In the genomic region with DNA sequence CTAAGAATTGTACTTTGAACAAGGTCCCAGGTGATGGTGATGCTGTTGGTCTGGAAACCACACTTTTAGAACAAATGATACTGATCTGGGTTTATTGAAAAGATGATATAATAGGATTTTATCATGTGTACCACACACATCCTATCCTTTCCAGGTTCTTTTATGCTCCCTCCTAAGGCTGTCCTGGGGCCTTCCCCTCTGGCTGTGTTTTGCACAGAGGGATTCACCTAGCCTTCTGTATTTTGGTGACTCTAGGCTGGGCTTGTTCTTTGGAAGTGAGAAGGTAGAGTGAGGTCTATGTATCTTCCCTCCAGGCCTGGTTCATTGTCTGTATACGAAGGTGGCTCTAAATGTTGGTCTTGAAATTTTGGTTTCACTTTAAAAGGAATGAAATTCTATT, we compare ENCODE assay signal across 13 cellular contexts. TPM values are rescaled to one million over a fixed set of nuclear protein-coding genes. Genes with fewer than 3 reads are reported as not detected.
A peak's percentile ranks its signal among the peaks of the same experiment; 100 is the strongest.
DNase-seq lines count a peak whose midpoint lies in the region; ATAC-seq and TF ChIP-seq lines count a peak whose summit lies in the region.
"Had no signal": no experiment of that assay in that cellular context is flagged by ENCODE, and none has a peak within 500 bp of the region (broad histone marks: within the 10 kb centered on the region; RNA-seq: fewer than 3 reads in every experiment).

No MANE protein-coding gene starts in this region.

- no peaks in the 10 kb centered on the region for H3K27me3 Mint-ChIP-seq in osteocyte (ENCODE audit: unreplicated experiment)
- no peaks in the 10 kb centered on the region for H3K27me3 Mint-ChIP-seq in naive thymus-derived CD8-positive, alpha-beta T cell

- WGBS in GM23248 (ENCODE audit: low coverage in 1 of 2, low lambda C conversion rate in 2 of 2, missing lambda C conversion rate in 2 of 2), 2 experiments: 5 to 8% methylated on average over 1 of the region's 1 CpG
- 67% methylated on average over 1 of the region's 1 CpG for WGBS in esophagus muscularis mucosa

- no peak for TF ChIP-seq POLR2A in esophagus muscularis mucosa (IDR thresholded peaks at IDR 0.05; ENCODE audit: low read depth)

- no peak for TF ChIP-seq CTCF in esophagus muscularis mucosa (IDR thresholded peaks at IDR 0.05)
- TF ChIP-seq CTCF in osteocyte (IDR thresholded peaks at IDR 0.05): no peak
- no peak for TF ChIP-seq CTCF in GM13977 (IDR thresholded peaks at IDR 0.05; ENCODE audit: extremely low read depth, insufficient read depth, missing control alignments)

- peaks cover 14% of the 10 kb centered on the region; the same call in 1 of the 2 replicates for H3F3A ChIP-seq in GM23248 (ENCODE audit: insufficient read depth)

- peak overlapping the region; percentile 16 for H3K4me3 Mint-ChIP-seq in osteocyte (ENCODE audit: unreplicated experiment)
- peak overlapping the region in 1 of 10 donors; percentile 3 for H3K4me3 Mint-ChIP-seq in naive thymus-derived CD8-positive, alpha-beta T cell
- H3K4me3 Mint-ChIP-seq: GM23338 had no signal

- H4K20me1 ChIP-seq in GM23248 (ENCODE audit: insufficient read depth): no peaks in the 10 kb centered on the region

- DNase-seq in GM23248 (peak; percentile 30), esophagus muscularis mucosa (ENCODE audit: extremely low spot score) (no peak), osteocyte (ENCODE audit: extremely low spot score, unreplicated experiment) (no peak), Kasumi-1 (lab: John Stamatoyannopoulos, UW) (no peak), GM13977 (ENCODE audit: low spot score) (no peak), NCI-H2196 treated with DMSO at 0.1 percent for 48 hours (lab: John Stamatoyannopoulos, UW; ENCODE audit: unreplicated experiment) (no peak)
- no peak for DNase-seq in naive thymus-derived CD8-positive, alpha-beta T cell
- DNase-seq: amygdala, COR-L47, NCI-H1694, small intestine had no signal

- TF ChIP-seq EP300 in esophagus muscularis mucosa (IDR thresholded peaks at IDR 0.05): no peak

- peaks cover 37% of the 10 kb centered on the region for H3K4me1 Mint-ChIP-seq in osteocyte (ENCODE audit: unreplicated experiment)
- peaks cover 0 to 25% (median 2%) of the 10 kb centered on the region in 4 donors for H3K4me1 Mint-ChIP-seq in naive thymus-derived CD8-positive, alpha-beta T cell

- intact Hi-C loops in esophagus muscularis mucosa (cut with DNase I): no loop called here

- peak overlapping the region; percentile 77 for H3K27ac Mint-ChIP-seq in osteocyte (ENCODE audit: unreplicated experiment)
- peak overlapping the region in 2 of 10 donors; percentile 51 to 71 for H3K27ac Mint-ChIP-seq in naive thymus-derived CD8-positive, alpha-beta T cell
- H3K27ac Mint-ChIP-seq: GM23338 had no signal

- peak overlapping the region; percentile 99 for H3K4me2 ChIP-seq in GM23248 (ENCODE audit: unreplicated experiment)
- H3K4me2 ChIP-seq: GM23338 had no signal

- H3K4me3 ChIP-seq in ACC112 (ENCODE audit: low read depth, low read length) (peak overlapping the region; percentile 64), GM23248 (peak overlapping the region; percentile 69), esophagus muscularis mucosa (peak overlapping the region in 2 of 4 donors; percentile 2 to 11)
- H3K4me3 ChIP-seq: GM23338 had no signal

- H3K36me3 Mint-ChIP-seq in osteocyte (ENCODE audit: unreplicated experiment): no peaks in the 10 kb centered on the region
- H3K36me3 Mint-ChIP-seq in naive thymus-derived CD8-positive, alpha-beta T cell: peaks cover 0 to 3% (median 0%) of the 10 kb centered on the region in 3 donors

- H3K27ac ChIP-seq in ACC112 (ENCODE audit: low read depth, low read length) (peak overlapping the region; percentile 33), GM23248 (peak overlapping the region; percentile 66), esophagus muscularis mucosa (replicated peaks in 1 of 4) (peak overlapping the region; percentile 31 to 59 (median 47))

- H3K27me3 ChIP-seq in ACC112 (ENCODE audit: insufficient read depth, low read length) (no peaks in the 10 kb centered on the region), GM23248 (replicated peaks; ENCODE audit: insufficient read depth) (no peaks in the 10 kb centered on the region), esophagus muscularis mucosa (no peaks in the 10 kb centered on the region)

- no peaks in the 10 kb centered on the region; the same call in 1 of the 2 replicates for H3K36me3 ChIP-seq in ACC112 (ENCODE audit: insufficient read depth, low read length)
- H3K36me3 ChIP-seq in GM23248 (ENCODE audit: low read depth): no peaks in the 10 kb centered on the region; the same call in 1 of the 2 replicates
- H3K36me3 ChIP-seq in esophagus muscularis mucosa: peaks cover 0 to 12% (median 0%) of the 10 kb centered on the region in 4 donors

- H3K9me3 ChIP-seq in GM23248 (ENCODE audit: low read depth) (no peaks in the 10 kb centered on the region), esophagus muscularis mucosa (no peaks in the 10 kb centered on the region)

- POLR2A ChIA-PET in naive thymus-derived CD8-positive, alpha-beta T cell (lab: Charles Lee): no interaction called here

- in situ Hi-C loops in GM23248 (cut with MboI): no loop called here
- in situ Hi-C loops in GM13977 (cut with MboI; ENCODE audit: low pct_unique_long_range_greater_than_20kb, low sequenced_read_pairs, unreplicated experiment): no loop called here

- ATAC-seq in naive thymus-derived CD8-positive, alpha-beta T cell: no peak
- ATAC-seq: GM23338 had no signal

- H2AFZ ChIP-seq in ACC112 (ENCODE audit: low read length, unreplicated experiment) (peak overlapping the region; percentile 58), GM23248 (peak overlapping the region; percentile 67)
- H2AFZ ChIP-seq: GM23338 had no signal

- H3K79me2 ChIP-seq in ACC112 (ENCODE audit: control insufficient read depth, insufficient read depth, low read length, unreplicated experiment) (peaks cover 20% of the 10 kb centered on the region), GM23248 (ENCODE audit: insufficient read depth) (peaks cover 92% of the 10 kb centered on the region)

- H3K4me1 ChIP-seq in ACC112 (ENCODE audit: control insufficient read depth, insufficient read depth, low read length, unreplicated experiment) (peaks cover 23% of the 10 kb centered on the region), GM23248 (ENCODE audit: insufficient read depth) (peaks cover 28% of the 10 kb centered on the region), esophagus muscularis mucosa (peaks cover 0 to 53% (median 42%) of the 10 kb centered on the region in 4 donors)

- H3K9me2 ChIP-seq in GM23248 (ENCODE audit: insufficient read depth): no peaks in the 10 kb centered on the region

- H3K9me3 Mint-ChIP-seq in osteocyte (ENCODE audit: unreplicated experiment): no peaks in the 10 kb centered on the region
- H3K9me3 Mint-ChIP-seq in naive thymus-derived CD8-positive, alpha-beta T cell: no peaks in the 10 kb centered on the region
- H3K9me3 Mint-ChIP-seq: GM23338 had no signal

- H3K9ac ChIP-seq in GM23248: peak overlapping the region; percentile 79

RNA-seq across cellular contexts. Expression of gene ANXA4, which starts 12.7 kb away (rescaled TPM):
- total RNA-seq in GM23248 (2014; rRNA removed; shearing (Covaris generic)): 31.0 and 35.7 TPM in 2 replicates
- 113 and 122 TPM in 2 replicates for polyA plus RNA-seq in GM23248 (2016; fragmentation: Nextera tagmentation; extraction: Ambion mirVana)
- total RNA-seq in esophagus muscularis mucosa: 10 to 100 TPM; 44.9 to 94.8 (median 58.5) TPM
- total RNA-seq in osteocyte: 76.6 and 81.5 TPM in 2 replicates
- 10 to 100 TPM in 1 of 2 experiments, 1 to 10 TPM in 1; 8.0 to 10.0 TPM for total RNA-seq in naive thymus-derived CD8-positive, alpha-beta T cell
- polyA plus RNA-seq in naive thymus-derived CD8-positive, alpha-beta T cell: 10 to 100 TPM in 1 of 3 donors, 1 to 10 TPM in 2; 2.9 to 15.8 (median 3.8) TPM
